In the genomic region with DNA sequence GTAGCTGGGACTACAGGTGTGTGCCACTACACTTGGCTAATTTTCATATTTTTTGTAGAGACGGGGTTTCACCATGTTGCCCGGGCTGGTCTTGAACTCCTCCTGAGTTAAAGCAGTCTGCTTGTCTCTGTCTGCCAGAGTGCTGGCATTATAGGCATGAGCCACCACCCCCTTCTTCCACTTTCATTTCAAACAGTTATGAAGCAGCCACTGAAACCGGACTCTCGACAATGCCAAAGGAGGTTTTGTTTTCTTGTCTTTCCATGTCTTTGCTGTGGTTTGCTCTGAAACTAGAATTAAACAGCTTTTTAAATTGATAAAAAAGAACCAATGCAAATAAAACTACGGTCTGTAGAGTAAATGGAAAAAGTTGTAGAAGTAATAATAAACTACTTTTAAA, we compare ENCODE assay signal across 9 cellular contexts. TPM values are rescaled to one million over a fixed set of nuclear protein-coding genes. Genes with fewer than 3 reads are reported as not detected.
DNase-seq lines count a peak whose midpoint lies in the region; ATAC-seq and TF ChIP-seq lines count a peak whose summit lies in the region.
"Had no signal": no experiment of that assay in that cellular context is flagged by ENCODE, and none has a peak within 500 bp of the region (broad histone marks: within the 10 kb centered on the region; RNA-seq: fewer than 3 reads in every experiment).

No MANE protein-coding gene starts in this region.

- H3K4me3 ChIP-seq in GM06990 (replicated peaks; ENCODE audit: low read depth, low read length), result peak overlapping the region; percentile 14; the same call in 1 of the 2 replicates
- no peak overlapping the region for H3K4me3 ChIP-seq in endodermal cell (ENCODE audit: low read length)
- H3K4me3 ChIP-seq in aorta (ENCODE audit: low read length in 2 of 2), result no peak overlapping the region

- ATAC-seq in GM21447 (IDR thresholded peaks at IDR 0.05; ENCODE audit: unreplicated experiment) (peak; percentile 91), HG03575 (IDR thresholded peaks at IDR 0.05; ENCODE audit: extremely low read depth, insufficient number of reproducible peaks, low FRiP score, unreplicated experiment) (peak; percentile 72), aorta (ENCODE audit: low FRiP score) (no peak)

- H3K27ac Mint-ChIP-seq in endodermal cell, result peak overlapping the region; percentile 44

- no peaks in the 10 kb centered on the region for H3K4me1 Mint-ChIP-seq in endodermal cell

- H3K4me3 Mint-ChIP-seq in endodermal cell, result no peak overlapping the region

- no peaks in the 10 kb centered on the region for H3K27me3 Mint-ChIP-seq in endodermal cell (ENCODE audit: insufficient read depth)

- H3K9me3 ChIP-seq in endodermal cell (ENCODE audit: control insufficient read depth, low read length), result no peaks in the 10 kb centered on the region
- H3K9me3 ChIP-seq in aorta (ENCODE audit: control insufficient read depth, low read length), result no peaks in the 10 kb centered on the region

- no peaks in the 10 kb centered on the region; the same call in none of the 2 replicates for H3K36me3 ChIP-seq in GM06990 (ENCODE audit: control insufficient read depth, insufficient read depth, low read length)
- peaks cover 33% of the 10 kb centered on the region for H3K36me3 ChIP-seq in endodermal cell (ENCODE audit: control insufficient read depth, insufficient read depth, low read length)
- H3K36me3 ChIP-seq in aorta (ENCODE audit: control insufficient read depth in 1 of 2, insufficient read depth in 2 of 2, low read length in 1 of 2), result no peaks in the 10 kb centered on the region

- WGBS in endodermal cell (ENCODE audit: insufficient coverage in 1 of 2, insufficient read length in 1 of 2), 2 experiments, result 76 to 80% methylated on average over 5 of the region's 5 CpGs
- WGBS in aorta, 2 donors, result 38 to 44% methylated on average over 5 of the region's 5 CpGs

- TF ChIP-seq CTCF in GM06990 (IDR thresholded peaks at IDR 0.05; ENCODE audit: insufficient read depth, low read length, poor library complexity, severe bottlenecking) (no peak), endodermal cell (conservative IDR thresholded peaks at IDR 0.05) (no peak)

- no peaks in the 10 kb centered on the region for H3K9me3 Mint-ChIP-seq in endodermal cell

- intact Hi-C loops in aorta (cut with DNase I), result no loop called here

- DNase-seq in GM06990 (ENCODE audit: extremely low read depth, insufficient read length), result peak; percentile 56
- DNase-seq in endodermal cell, result no peak
- DNase-seq in NCI-H1048 (lab: John Stamatoyannopoulos, UW), result no peak
- DNase-seq in aorta, result no peak
- DNase-seq in HCEC 1CT, result no peak
- no peak for DNase-seq in LoVo (ENCODE audit: low spot score)

- peaks cover 21% of the 10 kb centered on the region for H3K36me3 Mint-ChIP-seq in endodermal cell (ENCODE audit: low read depth)

- H3K27ac ChIP-seq in endodermal cell (ENCODE audit: low read depth, low read length), result no peak overlapping the region
- no peak overlapping the region for H3K27ac ChIP-seq in aorta (ENCODE audit: low read depth in 1 of 2, low read length in 2 of 2)
- H3K27ac ChIP-seq: parathyroid adenoma had no signal

- no peak overlapping the region for H3K9ac ChIP-seq in endodermal cell (ENCODE audit: extremely low read depth, low read length, poor library complexity, severe bottlenecking)
- H3K9ac ChIP-seq: parathyroid adenoma had no signal

- H3K4me1 ChIP-seq in endodermal cell (ENCODE audit: control insufficient read depth, insufficient read depth, low read length), result no peaks in the 10 kb centered on the region
- no peaks in the 10 kb centered on the region for H3K4me1 ChIP-seq in aorta (ENCODE audit: control insufficient read depth in 1 of 2, insufficient read depth in 2 of 2, low read length in 2 of 2)
- H3K4me1 ChIP-seq: parathyroid adenoma had no signal

- H3K27me3 ChIP-seq in GM06990 (replicated peaks; ENCODE audit: control insufficient read depth, insufficient read depth, low read length), result no peaks in the 10 kb centered on the region
- H3K27me3 ChIP-seq in endodermal cell (ENCODE audit: control insufficient read depth, insufficient read depth, low read length, poor library complexity, severe bottlenecking), result no peaks in the 10 kb centered on the region
- H3K27me3 ChIP-seq in aorta (ENCODE audit: control insufficient read depth in 1 of 2, insufficient read depth in 2 of 2, low read length in 1 of 2), result no peaks in the 10 kb centered on the region

RNA-seq across cellular contexts. Expression of gene RAP1B, which starts 30.4 kb away (rescaled TPM):
- total RNA-seq in endodermal cell (100 to 1,000 TPM; 100 to 102 TPM), aorta (100 to 1,000 TPM; 166 to 173 TPM)
- 132 TPM for polyA plus RNA-seq in endodermal cell (2013, experiment 1 of 2)
- polyA plus RNA-seq in endodermal cell (2013, experiment 2 of 2), result 132 TPM
- polyA plus RNA-seq in aorta, result 100 to 1,000 TPM; 113 to 163 TPM

RNA-seq across cellular contexts. Expression of gene NUP107, which starts 45.6 kb away (rescaled TPM):
- total RNA-seq in endodermal cell, result 100 to 1,000 TPM; 116 to 130 TPM
- polyA plus RNA-seq in endodermal cell (2013, experiment 1 of 2), result 111 TPM
- 108 TPM for polyA plus RNA-seq in endodermal cell (2013, experiment 2 of 2)
- 10 to 100 TPM; 36.0 to 53.4 TPM for total RNA-seq in aorta
- polyA plus RNA-seq in aorta, result 10 to 100 TPM in 1 of 2 donors, 1 to 10 TPM in 1; 5.3 to 19.5 TPM
